In the genomic region with DNA sequence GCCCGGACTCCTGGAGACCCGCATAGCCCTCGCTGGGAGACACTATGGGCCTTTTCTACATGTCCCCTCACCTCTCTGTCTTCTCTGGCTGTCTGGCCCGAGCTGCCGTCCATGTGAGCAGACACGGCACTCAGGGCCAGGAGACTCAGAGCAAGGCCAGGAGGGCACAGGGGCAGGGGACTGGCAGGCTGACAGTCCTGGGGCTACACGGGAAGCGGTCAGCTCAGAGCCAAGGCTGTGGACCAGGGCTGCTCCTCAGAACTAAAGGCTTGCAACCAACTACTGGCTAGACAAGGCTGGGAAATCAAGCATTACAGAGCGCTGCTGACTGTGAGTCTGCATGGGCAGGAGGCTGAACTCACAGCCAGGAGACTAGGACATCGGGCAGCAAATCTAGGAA, we compare ENCODE assay signal across 20 cellular contexts.
"Had no signal": no experiment of that assay in that cellular context is flagged by ENCODE, and none has a peak within 500 bp of the region (broad histone marks: within the 10 kb centered on the region; RNA-seq: fewer than 3 reads in every experiment).

No MANE protein-coding gene starts in this region.

- DNase-seq: activated CD4-positive, alpha-beta T cell treated with anti-CD3 and anti-CD28 coated beads for 36 hours; activated CD4-positive, alpha-beta T cell treated with anti-CD3 and anti-CD28 coated beads, Interleukin-2, amount 50 U/mL, for 4 hours; activated CD8-positive, alpha-beta memory T cell treated with anti-CD3 and anti-CD28 coated beads, Interleukin-2, amount 50 U/mL, for 48 hours; activated naive CD4-positive, alpha-beta T cell treated with Interleukin-2 at 50 U/mL for 16 hours; activated naive CD8-positive, alpha-beta T cell treated with anti-CD3 and anti-CD28 coated beads for 36 hours; activated T-cell treated with anti-CD3 and anti-CD28 coated beads, Interleukin-2, amount 50 U/mL, for 48 hours; central memory CD4-positive, alpha-beta T cell; colonic mucosa; dorsolateral prefrontal cortex; heart right ventricle; naive thymus-derived CD8-positive, alpha-beta T cell; right lobe of liver; small intestine; stimulated activated CD4-positive, alpha-beta T cell treated with anti-CD3 and anti-CD28 coated beads, Interleukin-15, amount 100 ng/mL, for 24 hours; stomach; T-helper 1 cell had no signal

- H3K36me3 ChIP-seq: colonic mucosa, heart right ventricle, right lobe of liver, stomach, vagina had no signal

- H3K4me3 Mint-ChIP-seq: activated CD4-positive, alpha-beta T cell treated with anti-CD3 and anti-CD28 coated beads for 36 hours; activated naive CD8-positive, alpha-beta T cell treated with anti-CD3 and anti-CD28 coated beads for 36 hours; naive thymus-derived CD8-positive, alpha-beta T cell; stimulated activated memory B cell treated with anti-CD40 and anti-IgM and Interleukin-4, amounts not matched to agents 10 μg/mL and 1 μg/mL and 100 μg/mL, for 72 hours; type B pancreatic cell had no signal

- H3K9me3 Mint-ChIP-seq: activated naive CD8-positive, alpha-beta T cell treated with anti-CD3 and anti-CD28 coated beads for 36 hours; naive thymus-derived CD8-positive, alpha-beta T cell; stimulated activated memory B cell treated with anti-CD40 and anti-IgM and Interleukin-4, amounts not matched to agents 10 μg/mL and 1 μg/mL and 100 μg/mL, for 72 hours; type B pancreatic cell had no signal

- H3K9me3 ChIP-seq: colonic mucosa, heart right ventricle, right lobe of liver, stomach, vagina had no signal

- H3K36me3 Mint-ChIP-seq: activated naive CD8-positive, alpha-beta T cell treated with anti-CD3 and anti-CD28 coated beads for 36 hours; naive thymus-derived CD8-positive, alpha-beta T cell; stimulated activated memory B cell treated with anti-CD40 and anti-IgM and Interleukin-4, amounts not matched to agents 10 μg/mL and 1 μg/mL and 100 μg/mL, for 72 hours; type B pancreatic cell had no signal

- H3K27ac Mint-ChIP-seq: activated CD4-positive, alpha-beta T cell treated with anti-CD3 and anti-CD28 coated beads for 36 hours; activated naive CD8-positive, alpha-beta T cell treated with anti-CD3 and anti-CD28 coated beads for 36 hours; naive thymus-derived CD8-positive, alpha-beta T cell; stimulated activated memory B cell treated with anti-CD40 and anti-IgM and Interleukin-4, amounts not matched to agents 10 μg/mL and 1 μg/mL and 100 μg/mL, for 72 hours; type B pancreatic cell had no signal

- H3K27ac ChIP-seq: colonic mucosa, heart right ventricle, right lobe of liver, stomach, vagina had no signal

- H3K27me3 Mint-ChIP-seq: activated CD4-positive, alpha-beta T cell treated with anti-CD3 and anti-CD28 coated beads for 36 hours; activated naive CD8-positive, alpha-beta T cell treated with anti-CD3 and anti-CD28 coated beads for 36 hours; naive thymus-derived CD8-positive, alpha-beta T cell; type B pancreatic cell had no signal

- H3K4me1 Mint-ChIP-seq: activated CD4-positive, alpha-beta T cell treated with anti-CD3 and anti-CD28 coated beads for 36 hours; activated naive CD8-positive, alpha-beta T cell treated with anti-CD3 and anti-CD28 coated beads for 36 hours; stimulated activated memory B cell treated with anti-CD40 and anti-IgM and Interleukin-4, amounts not matched to agents 10 μg/mL and 1 μg/mL and 100 μg/mL, for 72 hours had no signal

- H3K27me3 ChIP-seq: colonic mucosa, heart right ventricle, right lobe of liver, stomach, vagina had no signal

- H3K4me3 ChIP-seq: colonic mucosa, dorsolateral prefrontal cortex, heart right ventricle, lung, right lobe of liver, stomach, vagina had no signal
